Comparison of ENCODE assay signal across 8 cellular contexts in the genomic region with DNA sequence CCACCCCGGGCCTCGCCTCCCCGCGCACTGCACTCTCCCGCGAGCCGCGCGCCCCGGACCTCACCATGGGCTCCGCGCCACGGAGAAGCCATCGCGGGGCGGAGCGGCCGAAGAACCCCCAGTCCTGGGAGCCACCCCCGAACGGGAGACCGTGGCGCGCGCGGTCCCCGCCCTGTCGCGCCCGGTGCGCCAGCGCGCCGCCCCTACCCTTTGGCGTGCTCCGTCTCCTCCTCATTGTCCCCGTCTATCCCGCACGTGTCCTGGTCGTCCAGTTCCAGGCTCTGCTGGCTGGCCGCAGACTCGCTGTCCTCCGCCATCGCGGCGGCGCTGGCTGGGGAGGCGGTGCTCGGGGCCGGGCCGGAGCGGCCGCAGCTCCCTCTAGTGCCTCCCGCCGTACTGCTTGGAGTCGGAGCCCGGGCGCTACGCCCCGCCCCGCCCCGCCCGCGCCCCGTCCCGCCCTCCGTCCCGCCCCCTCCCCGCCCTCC. TPM values are rescaled to one million over a fixed set of nuclear protein-coding genes. Genes with fewer than 3 reads are reported as not detected.
DNase-seq lines count a peak whose midpoint lies in the region; ATAC-seq and TF ChIP-seq lines count a peak whose summit lies in the region.

A gene (minus strand): TSS at position 398 of the 485 bp plus-strand sequence. CDS start 81 bp downstream, at position 317.

- H3K4me2 ChIP-seq in hepatocyte, result peak within 1 kb of the TSS; percentile 92

- H3K9me2 ChIP-seq in hepatocyte (replicated peaks; ENCODE audit: insufficient read depth), result no peaks in the 10 kb centered on the region

- DNase-seq in GF-D8 (lab: John Stamatoyannopoulos, UW), result peak; percentile 30
- DNase-seq in NCI-H748 (lab: John Stamatoyannopoulos, UW; ENCODE audit: unreplicated experiment), result peak; percentile 85
- DNase-seq in adrenal gland, result peak in 4 of 7 donors; percentile 87 to 91 (median 90)
- DNase-seq in hepatocyte (ENCODE audit: low spot score), result no peak
- peak; percentile 92 for DNase-seq in retina
- DNase-seq in HK-2 (ENCODE audit: unreplicated experiment), result no peak

- H3K4me1 ChIP-seq in adrenal gland (replicated peaks in 1 of 2), result peaks cover 6 to 27% of the 10 kb centered on the region in 2 donors
- peaks cover 14% of the 10 kb centered on the region for H3K4me1 ChIP-seq in hepatocyte (ENCODE audit: insufficient read depth)

- H3K36me3 ChIP-seq in adrenal gland (replicated peaks in 1 of 2), result no peaks in the 10 kb centered on the region
- H3K36me3 ChIP-seq in hepatocyte (replicated peaks; ENCODE audit: insufficient read depth, low read depth), result no peaks in the 10 kb centered on the region

- H3K79me2 ChIP-seq in hepatocyte, result peaks cover 40% of the 10 kb centered on the region

- ATAC-seq in GM19395 (IDR thresholded peaks at IDR 0.05; ENCODE audit: unreplicated experiment) (peak; percentile 82), HG03442 (IDR thresholded peaks at IDR 0.05; ENCODE audit: unreplicated experiment) (peak; percentile 85)

- 0 to 1% (median 1%) methylated on average over 20 to 64 of the region's 68 CpGs; no CpG with 5 or more reads in 1 of the 4 donors for WGBS in adrenal gland, 4 donors
- 0% methylated on average over 3 of the region's 68 CpGs for WGBS in hepatocyte (ENCODE audit: low lambda C conversion rate, missing lambda C conversion rate)

- peak within 1 kb of the TSS; percentile 30 to 82 (median 72) for H3K4me3 ChIP-seq in adrenal gland
- H3K4me3 ChIP-seq in hepatocyte, result peak within 1 kb of the TSS; percentile 98

- intact Hi-C loops in adrenal gland (cut with DNase I), result no loop called here

- H3K9me3 ChIP-seq in adrenal gland (replicated peaks in 1 of 3), result no peaks in the 10 kb centered on the region
- H3K9me3 ChIP-seq in hepatocyte (ENCODE audit: low read depth), result no peaks in the 10 kb centered on the region

- peak; percentile 82 to 95 for TF ChIP-seq POLR2A in adrenal gland (IDR thresholded peaks at IDR 0.05)

- H2AFZ ChIP-seq in hepatocyte, result peak within 1 kb of the TSS; percentile 79

- H3K27me3 ChIP-seq in adrenal gland, result no peaks in the 10 kb centered on the region
- no peaks in the 10 kb centered on the region for H3K27me3 ChIP-seq in hepatocyte

- TF ChIP-seq CTCF in adrenal gland (IDR thresholded peaks at IDR 0.05) (peak in 4 of 6 experiments; percentile 16 to 53 (median 40)), hepatocyte (IDR thresholded peaks at IDR 0.05; ENCODE audit: poor library complexity) (peak; percentile 40)

- no peaks in the 10 kb centered on the region for H4K20me1 ChIP-seq in hepatocyte (ENCODE audit: insufficient read depth, poor library complexity, severe bottlenecking)

- H3K27ac ChIP-seq in adrenal gland (peak within 1 kb of the TSS in 4 of 5 donors; percentile 61 to 88 (median 82)), hepatocyte (peak within 1 kb of the TSS; percentile 99)

RNA-seq across cellular contexts. Expression of the gene that starts here (rescaled TPM):
- 1 to 10 TPM; 3.9 to 8.9 (median 7.3) TPM for total RNA-seq in adrenal gland
- 1 to 10 TPM; 3.4 to 8.0 (median 4.8) TPM for polyA plus RNA-seq in adrenal gland
- 21.3 and 23.4 TPM in 2 replicates for total RNA-seq in hepatocyte
- polyA plus RNA-seq in hepatocyte, result 14.7 and 15.0 TPM in 2 replicates

Comparison
In these comparisons a context has a peak if more than half of its experiments do, and no peak if none do; other contexts are left out.
1. DNase-seq: peak in GF-D8 (single experiment), NCI-H748 (single experiment), adrenal gland (4 of 7) and retina (single experiment); none in hepatocyte (single experiment) and HK-2 (single experiment).